ENCODE assay signal across 12 cellular contexts in the genomic region with DNA sequence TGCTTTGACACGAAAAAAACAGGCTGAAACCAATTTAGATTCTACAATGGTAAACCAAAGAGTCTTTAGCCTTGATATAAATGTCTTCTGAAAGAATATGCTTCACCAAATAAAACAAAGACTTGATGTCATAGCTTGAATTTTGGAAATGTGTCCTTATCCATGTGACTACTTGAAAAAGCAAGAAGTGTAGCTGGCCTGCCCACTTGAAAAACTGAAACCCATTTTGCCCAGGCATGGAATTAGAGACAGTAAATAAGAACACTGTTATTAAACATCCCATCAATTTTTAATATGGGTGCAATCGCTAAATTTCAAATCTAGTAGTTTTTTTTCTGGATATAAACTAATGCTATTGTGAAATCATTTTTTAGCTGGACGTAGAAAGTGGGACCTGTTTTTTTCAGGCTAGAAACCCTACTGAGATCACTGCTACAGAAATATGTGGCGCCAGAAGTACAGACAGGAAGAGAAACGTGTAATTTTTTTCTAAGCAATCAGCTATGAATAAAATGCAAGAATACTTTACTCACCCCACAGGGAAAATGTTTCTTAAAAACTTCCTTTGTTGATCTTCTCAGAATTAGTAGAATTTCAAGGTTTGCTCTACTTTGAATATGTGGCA. TPM values are rescaled to one million over a fixed set of nuclear protein-coding genes. Genes with fewer than 3 reads are reported as not detected.
DNase-seq lines count a peak whose midpoint lies in the region; ATAC-seq and TF ChIP-seq lines count a peak whose summit lies in the region.
"Had no signal": no experiment of that assay in that cellular context is flagged by ENCODE, and none has a peak within 500 bp of the region (broad histone marks: within the 10 kb centered on the region; RNA-seq: fewer than 3 reads in every experiment).

No MANE protein-coding gene starts in this region.

- no peaks in the 10 kb centered on the region for H3K36me3 ChIP-seq in mesendoderm (ENCODE audit: control insufficient read depth, insufficient read depth, low read length)

- H3K18ac ChIP-seq in mesendoderm (ENCODE audit: low read length) = no peak overlapping the region

- no peak overlapping the region for H2BK5ac ChIP-seq in mesendoderm (ENCODE audit: low read length)

- WGBS in mesendoderm (ENCODE audit: extremely low coverage, insufficient coverage, low lambda C conversion rate) = no CpG with 5 or more reads among the region's 5 CpGs

- no peak for TF ChIP-seq CTCF in fibroblast of mammary gland (conservative IDR thresholded peaks at IDR 0.05; ENCODE audit: control insufficient read depth, insufficient read depth, low read depth, low read length)

- H3K27me3 ChIP-seq in mesendoderm (ENCODE audit: insufficient read depth, low read length, poor library complexity) = no peaks in the 10 kb centered on the region
- H3K27me3 ChIP-seq: body of pancreas had no signal

- no peak overlapping the region for H3K4me2 ChIP-seq in mesendoderm (ENCODE audit: low read length)

- H3K27ac Mint-ChIP-seq in activated T-cell treated with anti-CD3 and anti-CD28 coated beads, Interleukin-2, amount 50 U/mL, for 72 hours = peak overlapping the region; percentile 99
- peak overlapping the region; percentile 84 for H3K27ac Mint-ChIP-seq in activated CD4-positive, alpha-beta memory T cell treated with anti-CD3 and anti-CD28 coated beads for 36 hours
- peak overlapping the region; percentile 88 for H3K27ac Mint-ChIP-seq in stimulated activated naive CD8-positive, alpha-beta T cell treated with anti-CD3 and anti-CD28 coated beads, Interleukin-15, Interleukin-2, amounts not matched to agents 100 ng/mL and 50 ng/mL, for 24 hours

- no peak overlapping the region for H2BK15ac ChIP-seq in mesendoderm (replicated peaks; ENCODE audit: low read depth)

- H4K5ac ChIP-seq in mesendoderm (ENCODE audit: low read length) = no peak overlapping the region

- no peak overlapping the region for H3K23ac ChIP-seq in mesendoderm (ENCODE audit: low read length)

- no peaks in the 10 kb centered on the region for H3K9me3 Mint-ChIP-seq in activated T-cell treated with anti-CD3 and anti-CD28 coated beads, Interleukin-2, amount 50 U/mL, for 72 hours
- H3K9me3 Mint-ChIP-seq in activated CD4-positive, alpha-beta memory T cell treated with anti-CD3 and anti-CD28 coated beads for 36 hours = no peaks in the 10 kb centered on the region
- H3K9me3 Mint-ChIP-seq in stimulated activated naive CD8-positive, alpha-beta T cell treated with anti-CD3 and anti-CD28 coated beads, Interleukin-15, Interleukin-2, amounts not matched to agents 100 ng/mL and 50 ng/mL, for 24 hours = no peaks in the 10 kb centered on the region

- CTCF ChIA-PET in activated CD4-positive, alpha-beta memory T cell treated with anti-CD3 and anti-CD28 coated beads for 36 hours (lab: Charles Lee) = interaction anchor here (0.8 to 4.5 kb wide), 5 partner anchors 9 to 27 kb away, joined by 4 to 22 read pairs (median 5); no protein-coding TSS in a partner anchor

- H3K9ac ChIP-seq in mesendoderm (ENCODE audit: low read length) = no peak overlapping the region

- no peak overlapping the region for H2AK5ac ChIP-seq in mesendoderm (ENCODE audit: low read length)

- peak overlapping the region; percentile 71 to 91 for H3K4me3 Mint-ChIP-seq in activated T-cell treated with anti-CD3 and anti-CD28 coated beads, Interleukin-2, amount 50 U/mL, for 72 hours
- H3K4me3 Mint-ChIP-seq in activated CD4-positive, alpha-beta memory T cell treated with anti-CD3 and anti-CD28 coated beads for 36 hours = peak overlapping the region; percentile 48
- peak overlapping the region; percentile 65 for H3K4me3 Mint-ChIP-seq in stimulated activated naive CD8-positive, alpha-beta T cell treated with anti-CD3 and anti-CD28 coated beads, Interleukin-15, Interleukin-2, amounts not matched to agents 100 ng/mL and 50 ng/mL, for 24 hours

- H3K56ac ChIP-seq in mesendoderm (ENCODE audit: low read length) = no peak overlapping the region

- no peak overlapping the region for H3K27ac ChIP-seq in mesendoderm (ENCODE audit: low read depth, low read length)
- H3K27ac ChIP-seq: body of pancreas, epithelial cell of prostate had no signal

- peaks cover 4% of the 10 kb centered on the region for H3K4me1 ChIP-seq in mesendoderm (ENCODE audit: control insufficient read depth, low read depth, low read length)
- H3K4me1 ChIP-seq: body of pancreas had no signal

- H4K8ac ChIP-seq in mesendoderm (ENCODE audit: low read depth, low read length) = no peak overlapping the region

- ATAC-seq in activated T-cell treated with anti-CD3 and anti-CD28 coated beads, Interleukin-2, amount 50 U/mL, for 72 hours (replicated peaks in 1 of 2) = no peak
- no peak for ATAC-seq in sciatic nerve
- ATAC-seq: body of pancreas had no signal

- H3K4ac ChIP-seq in mesendoderm (ENCODE audit: low read depth, low read length) = no peak overlapping the region

- peaks cover 96% of the 10 kb centered on the region for H3K4me1 Mint-ChIP-seq in activated T-cell treated with anti-CD3 and anti-CD28 coated beads, Interleukin-2, amount 50 U/mL, for 72 hours (ENCODE audit: low read depth)
- H3K4me1 Mint-ChIP-seq in activated CD4-positive, alpha-beta memory T cell treated with anti-CD3 and anti-CD28 coated beads for 36 hours (ENCODE audit: low read depth) = peaks cover 94% of the 10 kb centered on the region
- peaks cover 100% of the 10 kb centered on the region for H3K4me1 Mint-ChIP-seq in stimulated activated naive CD8-positive, alpha-beta T cell treated with anti-CD3 and anti-CD28 coated beads, Interleukin-15, Interleukin-2, amounts not matched to agents 100 ng/mL and 50 ng/mL, for 24 hours (ENCODE audit: low read depth)

- peaks cover 1 to 3% of the 10 kb centered on the region in 2 donors for H3K36me3 Mint-ChIP-seq in activated T-cell treated with anti-CD3 and anti-CD28 coated beads, Interleukin-2, amount 50 U/mL, for 72 hours (ENCODE audit: insufficient read depth in 2 of 2)
- peaks cover 13% of the 10 kb centered on the region for H3K36me3 Mint-ChIP-seq in activated CD4-positive, alpha-beta memory T cell treated with anti-CD3 and anti-CD28 coated beads for 36 hours
- peaks cover 34% of the 10 kb centered on the region for H3K36me3 Mint-ChIP-seq in stimulated activated naive CD8-positive, alpha-beta T cell treated with anti-CD3 and anti-CD28 coated beads, Interleukin-15, Interleukin-2, amounts not matched to agents 100 ng/mL and 50 ng/mL, for 24 hours (ENCODE audit: low read depth)

- H2BK120ac ChIP-seq in mesendoderm (ENCODE audit: low read depth, low read length) = no peak overlapping the region

- POLR2A ChIA-PET in activated CD4-positive, alpha-beta memory T cell treated with anti-CD3 and anti-CD28 coated beads for 36 hours (lab: Charles Lee) = interaction anchor here (1.0 to 1.4 kb wide), 6 partner anchors 9 to 55 kb away, joined by 3 to 4 read pairs (median 4); no protein-coding TSS in a partner anchor

- peaks cover 7% of the 10 kb centered on the region for H3K79me2 ChIP-seq in mesendoderm (ENCODE audit: control insufficient read depth, insufficient read depth, low read length)

- peaks cover 2% of the 10 kb centered on the region for H3K79me1 ChIP-seq in mesendoderm (ENCODE audit: low read length)

- H3K27me3 Mint-ChIP-seq in activated T-cell treated with anti-CD3 and anti-CD28 coated beads, Interleukin-2, amount 50 U/mL, for 72 hours (ENCODE audit: low read depth) = no peaks in the 10 kb centered on the region
- no peaks in the 10 kb centered on the region for H3K27me3 Mint-ChIP-seq in activated CD4-positive, alpha-beta memory T cell treated with anti-CD3 and anti-CD28 coated beads for 36 hours
- no peaks in the 10 kb centered on the region for H3K27me3 Mint-ChIP-seq in stimulated activated naive CD8-positive, alpha-beta T cell treated with anti-CD3 and anti-CD28 coated beads, Interleukin-15, Interleukin-2, amounts not matched to agents 100 ng/mL and 50 ng/mL, for 24 hours

- intact Hi-C loops in activated CD4-positive, alpha-beta memory T cell treated with anti-CD3 and anti-CD28 coated beads for 36 hours (cut with micrococcal nuclease) = loop anchor here (10.0 kb wide), 3 partner anchors 223 to 677 kb away; no protein-coding TSS in a partner anchor
- intact Hi-C loops in sciatic nerve (cut with DNase I) = no loop called here

- no peak for DNase-seq in activated T-cell treated with anti-CD3 and anti-CD28 coated beads, Interleukin-2, amount 50 U/mL, for 72 hours
- no peak for DNase-seq in activated T-cell treated with anti-CD3 and anti-CD28 coated beads, Interleukin-2, amount 50 U/mL, for 48 hours
- no peak for DNase-seq in activated CD4-positive, alpha-beta memory T cell treated with anti-CD3 and anti-CD28 coated beads for 36 hours
- DNase-seq in fibroblast of mammary gland (ENCODE audit: low read depth) (peak; percentile 17), sciatic nerve (ENCODE audit: low spot score) (no peak), HuH-7 (ENCODE audit: low spot score) (no peak), mesendoderm (no peak)
- DNase-seq: activated CD4-positive, alpha-beta T cell treated with anti-CD3 and anti-CD28 coated beads, Interleukin-2, amount 50 U/mL, for 48 hours; body of pancreas; NCI-H2107 had no signal

- H3K4me3 ChIP-seq in fibroblast of mammary gland (ENCODE audit: control insufficient read depth, low read depth, low read length) = no peak overlapping the region
- no peak overlapping the region for H3K4me3 ChIP-seq in mesendoderm (ENCODE audit: low read length)
- H3K4me3 ChIP-seq: body of pancreas had no signal

RNA-seq across cellular contexts. Expression of a gene that starts 56.7 kb away (rescaled TPM):
- 100 to 1,000 TPM; 104 to 138 TPM for total RNA-seq in activated T-cell treated with anti-CD3 and anti-CD28 coated beads, Interleukin-2, amount 50 U/mL, for 72 hours
- 100 to 1,000 TPM; 107 to 108 TPM for total RNA-seq in activated CD4-positive, alpha-beta memory T cell treated with anti-CD3 and anti-CD28 coated beads for 36 hours
- total RNA-seq in sciatic nerve = 64.2 TPM
- polyA plus RNA-seq in mesendoderm (2013, experiment 1 of 2) = 12.9 TPM
- polyA plus RNA-seq in mesendoderm (2013, experiment 2 of 2) = 12.4 TPM
